Comparison of ENCODE assay signal across 9 cellular contexts in genomic region chr16:68776821-68777485, GRCh38. TPM values are rescaled to one million over a fixed set of nuclear protein-coding genes. Genes with fewer than 3 reads are reported as not detected.
DNase-seq lines count a peak whose midpoint lies in the region; ATAC-seq lines count a peak whose summit lies in the region.
"Had no signal": no experiment of that assay in that cellular context is flagged by ENCODE, and none has a peak within 500 bp of the region (broad histone marks: within the 10 kb centered on the region; RNA-seq: fewer than 3 reads in every experiment).

No MANE protein-coding gene starts in this region.

- H3K36me3 Mint-ChIP-seq in immature natural killer cell: peaks cover 0 to 3% (median 0%) of the 10 kb centered on the region in 3 donors

- peak overlapping the region in 4 of 5 donors; percentile 19 to 55 (median 42) for H3K4me3 Mint-ChIP-seq in immature natural killer cell

- intact Hi-C loops in Right ventricle myocardium inferior (cut with DNase I): no loop called here

- peak; percentile 65 for ATAC-seq in GM18517 (IDR thresholded peaks at IDR 0.05; ENCODE audit: unreplicated experiment)
- ATAC-seq in GM21737 (IDR thresholded peaks at IDR 0.05; ENCODE audit: unreplicated experiment): peak; percentile 78
- no peak for ATAC-seq in Right ventricle myocardium inferior

- peak; percentile 11 for DNase-seq in M059J (ENCODE audit: low read depth)
- peak; percentile 21 to 52 (median 45) for DNase-seq in immature natural killer cell
- no peak for DNase-seq in stimulated activated CD4-positive, alpha-beta T cell treated with anti-CD3 and anti-CD28 coated beads, Interleukin-4, amount 100 ng/mL, for 4 hours
- DNase-seq in Right ventricle myocardium inferior (ENCODE audit: missing footprints): no peak
- DNase-seq in SW480 (ENCODE audit: low spot score): no peak
- DNase-seq in inferior parietal cortex (ENCODE audit: extremely low spot score): no peak

- H3K27me3 Mint-ChIP-seq in immature natural killer cell (ENCODE audit: low read depth in 3 of 3): peaks cover 4 to 24% (median 13%) of the 10 kb centered on the region in 3 donors

- H3K9me3 Mint-ChIP-seq in immature natural killer cell: peaks cover 0 to 2% (median 0%) of the 10 kb centered on the region in 6 donors

- H3K27ac Mint-ChIP-seq in immature natural killer cell: peak overlapping the region in 1 of 6 donors; percentile 37

- peaks cover 7 to 9% of the 10 kb centered on the region in 2 donors for H3K4me1 Mint-ChIP-seq in immature natural killer cell

RNA-seq across cellular contexts. Expression of gene CDH1, which starts 39.9 kb away (rescaled TPM):
- total RNA-seq in M059J (2014; rRNA removed; shearing (Covaris generic)): 0.05 TPM in 1 of 2 replicates, not detected in the other
- under 1 TPM in 1 of 3 donors, not detected in 2; 0.91 TPM for polyA plus RNA-seq in immature natural killer cell
- not detected for total RNA-seq in Right ventricle myocardium inferior
- total RNA-seq: NCI-H460 had no signal

Comparison
In these comparisons a context has a peak if more than half of its experiments do, and no peak if none do; other contexts are left out.
1. DNase-seq: peak in M059J (single experiment) and immature natural killer cell (3 of 3); none in stimulated activated CD4-positive, alpha-beta T cell treated with anti-CD3 and anti-CD28 coated beads, Interleukin-4, amount 100 ng/mL, for 4 hours (0 of 2), Right ventricle myocardium inferior (single experiment), SW480 (single experiment) and inferior parietal cortex (single experiment).